ENCODE assay signal across 17 cellular contexts in the genomic region with DNA sequence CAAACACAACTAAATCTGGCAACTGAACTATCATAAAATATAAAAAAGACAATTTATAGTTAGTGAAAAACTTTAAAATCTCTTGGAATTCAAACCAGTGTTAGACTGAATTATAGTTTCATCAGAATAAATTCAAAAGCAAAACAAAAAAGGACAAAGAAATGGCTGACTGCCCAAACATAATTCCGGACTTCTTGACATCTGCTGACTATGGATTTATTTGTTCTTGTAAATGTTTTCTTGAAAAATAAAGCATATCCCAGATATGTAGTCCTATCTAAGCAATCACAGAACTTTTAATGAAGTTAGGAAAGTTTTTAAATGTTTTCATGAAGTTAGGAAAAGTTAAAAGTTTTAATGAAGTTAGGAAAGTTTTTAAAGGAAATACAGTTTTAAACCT. TPM values are rescaled to one million over a fixed set of nuclear protein-coding genes. Genes with fewer than 3 reads are reported as not detected.
DNase-seq lines count a peak whose midpoint lies in the region; ATAC-seq, FAIRE-seq and TF ChIP-seq lines count a peak whose summit lies in the region.
"Had no signal": no experiment of that assay in that cellular context is flagged by ENCODE, and none has a peak within 500 bp of the region (broad histone marks: within the 10 kb centered on the region; RNA-seq: fewer than 3 reads in every experiment).

No MANE protein-coding gene starts in this region.

- no peak overlapping the region for H3K14ac ChIP-seq in IMR-90 (replicated peaks; ENCODE audit: low read depth, low read length)

- H4K20me1 ChIP-seq in IMR-90 (ENCODE audit: insufficient read depth, low read length) = no peaks in the 10 kb centered on the region

- no peak overlapping the region for H3K18ac ChIP-seq in IMR-90 (ENCODE audit: low read depth, low read length)

- no peak overlapping the region for H3K4ac ChIP-seq in IMR-90 (ENCODE audit: low read depth, low read length)

- H3K79me1 ChIP-seq in IMR-90 (ENCODE audit: low read depth in 1 of 2, low read length in 2 of 2) = no peaks in the 10 kb centered on the region

- TF ChIP-seq RAD21 in A549 (conservative IDR thresholded peaks at IDR 0.05 in 1 of 2, IDR thresholded peaks at IDR 0.05 in 1 of 2) = no peak
- TF ChIP-seq RAD21 in IMR-90 (IDR thresholded peaks at IDR 0.05; ENCODE audit: low read length) = no peak

- CTCF ChIA-PET in A549 (lab: Yijun Ruan, JAX) (no interaction called here), IMR-90 (lab: Yijun Ruan, JAX) (no interaction called here)

- no peak overlapping the region for H3K56ac ChIP-seq in IMR-90 (ENCODE audit: extremely low read depth, insufficient read depth, low read length)

- BruUV-seq in IMR-90 (replicated peaks; lab: Mats Ljungman, UMichigan) = no TSS peak

- H4K91ac ChIP-seq in IMR-90 (ENCODE audit: insufficient read depth, low read depth, low read length) = no peak overlapping the region

- no peaks in the 10 kb centered on the region for H3K36me3 ChIP-seq in IMR-90 (ENCODE audit: control insufficient read depth, insufficient read depth, low read length)
- H3K36me3 ChIP-seq: BE2C had no signal

- no peak overlapping the region for H2AFZ ChIP-seq in IMR-90 (replicated peaks; ENCODE audit: low read length, poor library complexity)

- no peak overlapping the region for H3K23ac ChIP-seq in IMR-90 (ENCODE audit: low read depth, low read length)

- H3K9ac ChIP-seq in IMR-90 (ENCODE audit: low read depth, low read length) = no peak overlapping the region

- no peak overlapping the region for H2BK15ac ChIP-seq in IMR-90 (ENCODE audit: low read depth, low read length)

- FAIRE-seq in A549 (lab: Jason Lieb, UNC) = no peak
- FAIRE-seq: GM12892 had no signal

- H3K4me3 ChIP-seq in A549 (no peak overlapping the region), IMR-90 (ENCODE audit: insufficient read depth, low read depth, low read length) (no peak overlapping the region)
- H3K4me3 ChIP-seq: GM23338 had no signal

- 75% methylated on average over 1 of the region's 1 CpG for WGBS in A549 (ENCODE audit: missing lambda C conversion rate)
- no CpG with 5 or more reads among the region's 1 CpG for WGBS in IMR-90 (ENCODE audit: extremely low coverage in 2 of 2, insufficient read length in 1 of 2), 2 experiments

- intact Hi-C loops in IMR-90 (cut with micrococcal nuclease) = no loop called here

- H4K8ac ChIP-seq in IMR-90 (ENCODE audit: low read depth in 2 of 2, low read length in 2 of 2) = no peak overlapping the region

- TF ChIP-seq POLR2A in A549 (IDR thresholded peaks at IDR 0.05; ENCODE audit: low read length) (no peak), IMR-90 (IDR thresholded peaks at IDR 0.05; ENCODE audit: low read depth, low read length) (no peak)

- H3K9me3 ChIP-seq in A549 (no peaks in the 10 kb centered on the region), IMR-90 (ENCODE audit: control insufficient read depth, insufficient read depth, low read length) (peaks cover 4% of the 10 kb centered on the region; the same call in 1 of the 2 replicates)
- H3K9me3 ChIP-seq: BE2C had no signal

- no peak overlapping the region for H2BK20ac ChIP-seq in IMR-90 (ENCODE audit: low read depth, low read length)

- no peak for TF ChIP-seq CTCF in A549 (IDR thresholded peaks at IDR 0.05)
- no peak for TF ChIP-seq CTCF in IMR-90 (conservative IDR thresholded peaks at IDR 0.05; ENCODE audit: low read depth, low read length)

- DNase-seq in A549 (ENCODE audit: low read depth in 1 of 2, low spot score in 1 of 2) = no peak
- no peak for DNase-seq in IMR-90
- peak; percentile 38 for DNase-seq in cerebellar cortex (ENCODE audit: low spot score)
- DNase-seq in left kidney (ENCODE audit: low read depth, low spot score) = peak; percentile 30
- DNase-seq in NCI-H1930 (lab: John Stamatoyannopoulos, UW) = no peak
- DNase-seq in activated CD8-positive, alpha-beta memory T cell treated with anti-CD3 and anti-CD28 coated beads for 24 hours = no peak
- DNase-seq: BE2C; CD4-positive, alpha-beta memory T cell; DMS153; DMS79 treated with DMSO at 0.1 percent for 48 hours; EL; GDM1; H7 had no signal

- H2BK120ac ChIP-seq in IMR-90 (ENCODE audit: low read depth, low read length) = no peak overlapping the region

- no peak overlapping the region for H2AK9ac ChIP-seq in IMR-90 (replicated peaks; ENCODE audit: low read depth, low read length, poor library complexity)

- peaks cover 23% of the 10 kb centered on the region for H3K4me1 ChIP-seq in A549
- H3K4me1 ChIP-seq in IMR-90 (ENCODE audit: control insufficient read depth, insufficient read depth, low read length) = no peaks in the 10 kb centered on the region

- no peak overlapping the region for H3K4me2 ChIP-seq in A549
- H3K4me2 ChIP-seq in IMR-90 (ENCODE audit: low read depth, low read length) = no peak overlapping the region
- H3K4me2 ChIP-seq: GM23338 had no signal

- no peak overlapping the region for H4K5ac ChIP-seq in IMR-90 (ENCODE audit: low read depth, low read length)

- in situ Hi-C loops in IMR-90 (cut with MboI; ENCODE audit: low sequenced_read_pairs) = no loop called here

- no peak for ATAC-seq in A549
- ATAC-seq in IMR-90 (ENCODE audit: low read depth) = no peak
- ATAC-seq in HG03135 (IDR thresholded peaks at IDR 0.05; ENCODE audit: unreplicated experiment) = no peak
- ATAC-seq: GM23338 had no signal

- no peaks in the 10 kb centered on the region for H3K9me1 ChIP-seq in IMR-90 (ENCODE audit: insufficient read depth, low read length)

- H3K27ac ChIP-seq in A549 = no peak overlapping the region
- H3K27ac ChIP-seq in IMR-90 (ENCODE audit: insufficient read depth, low read length) = no peak overlapping the region
- H3K27ac ChIP-seq: C4-2B had no signal

- no peak overlapping the region for H2AK5ac ChIP-seq in IMR-90 (ENCODE audit: low read depth, low read length)

- TF ChIP-seq EP300 in A549 (IDR thresholded peaks at IDR 0.05) = no peak

- no peak overlapping the region for H2BK5ac ChIP-seq in IMR-90 (ENCODE audit: low read depth, low read length, poor library complexity, severe bottlenecking)

- H3K27me3 ChIP-seq in IMR-90 (ENCODE audit: control insufficient read depth, insufficient read depth, low read length) = no peaks in the 10 kb centered on the region
- H3K27me3 ChIP-seq: BE2C had no signal

- POLR2A ChIA-PET in A549 (lab: Yijun Ruan, JAX) = no interaction called here
- POLR2A ChIA-PET in IMR-90 (lab: Charles Lee; ENCODE audit: unreplicated experiment) = no interaction called here

- dilution Hi-C loops in IMR-90 (cut with HindIII; ENCODE audit: low sequenced_read_pairs, unreplicated experiment) = no loop called here

TF ChIP-seq in A549, 52 proteins besides CTCF, POLR2A, EP300 and RAD21:
- TF ChIP-seq RARB (CRISPR knock-in tag; IDR thresholded peaks at IDR 0.05) (no peak), MAFK (IDR thresholded peaks at IDR 0.05; ENCODE audit: partially characterized antibody) (peak; percentile 69), NFE2L2 (conservative IDR thresholded peaks at IDR 0.05; ENCODE audit: low read length) (no peak)

TF ChIP-seq in IMR-90, 13 proteins besides CTCF, POLR2A, EP300 and RAD21:
- TF ChIP-seq MAFK (IDR thresholded peaks at IDR 0.05; ENCODE audit: low read depth, low read length) = peak; percentile 19; the same call in 1 of the 2 replicates
- no peak for TF ChIP-seq MXI1 (IDR thresholded peaks at IDR 0.05; ENCODE audit: borderline replicate concordance, low read depth, low read length)
- TF ChIP-seq, protein P1, sequence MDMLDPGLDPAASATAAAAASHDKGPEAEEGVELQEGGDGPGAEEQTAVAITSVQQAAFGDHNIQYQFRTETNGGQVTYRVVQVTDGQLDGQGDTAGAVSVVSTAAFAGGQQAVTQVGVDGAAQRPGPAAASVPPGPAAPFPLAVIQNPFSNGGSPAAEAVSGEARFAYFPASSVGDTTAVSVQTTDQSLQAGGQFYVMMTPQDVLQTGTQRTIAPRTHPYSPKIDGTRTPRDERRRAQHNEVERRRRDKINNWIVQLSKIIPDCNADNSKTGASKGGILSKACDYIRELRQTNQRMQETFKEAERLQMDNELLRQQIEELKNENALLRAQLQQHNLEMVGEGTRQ (IDR thresholded peaks at IDR 0.05; ENCODE audit: low read depth, low read length) = no peak
- TF ChIP-seq SMC3 (IDR thresholded peaks at IDR 0.05; ENCODE audit: low read depth, low read length) = no peak
- no peak for TF ChIP-seq RCOR1 (IDR thresholded peaks at IDR 0.05; ENCODE audit: insufficient replicate concordance, low read length)

RNA-seq across cellular contexts. Expression of a gene that starts 45.8 kb away (rescaled TPM):
- polyA plus RNA-seq in A549 (2011; rRNA removed) (175 and 186 TPM in 2 replicates), A549 (2017; fragmentation: RNase III; extraction: RNeasy Plus Mini Kit Qiagen cat#74134 plus additional on column Dnase treatment) (59.0 to 71.1 TPM (median 69.7 TPM) in 3 replicates), IMR-90 (2012; rRNA removed) (0.10 and 0.14 TPM in 2 replicates)
- polyA plus RNA-seq in A549 (2012; cell fraction: cytosol; rRNA removed) = 10.0 and 10.1 TPM in 2 replicates
- 10.5 and 11.8 TPM in 2 replicates for polyA plus RNA-seq in A549 (2012; cell fraction: nucleus; rRNA removed)
- 112 and 116 TPM in 2 replicates for polyA minus RNA-seq in A549 (2011; rRNA and poly(A)+ RNA removed)
- 0.18 and 0.28 TPM in 2 replicates for total RNA-seq in IMR-90 (2012; rRNA removed)
- 0.01 and 0.02 TPM in 2 replicates for polyA plus RNA-seq in IMR-90 (2012; cell fraction: cytosol; rRNA removed)
- polyA plus RNA-seq in IMR-90 (2012; cell fraction: nucleus; rRNA removed; ENCODE audit: low replicate concordance) = 0.14 TPM in 1 of 2 replicates, not detected in the other
- total RNA-seq: CD4-positive, alpha-beta memory T cell had no signal
- polyA plus RNA-seq: CD4-positive, alpha-beta memory T cell had no signal

Comparison
In these comparisons a context has a peak if more than half of its experiments do, and no peak if none do; other contexts are left out.
1. DNase-seq: peak in cerebellar cortex (single experiment) and left kidney (single experiment); none in A549 (0 of 2), IMR-90 (single experiment), NCI-H1930 (0 of 2) and activated CD8-positive, alpha-beta memory T cell treated with anti-CD3 and anti-CD28 coated beads for 24 hours (single experiment).
2. RNA of a gene that starts 45.8 kb away (polyA plus RNA-seq): 10.0 to 186 TPM in A549; 0.01 to 0.14 TPM in IMR-90; every median in the first group is over 4 times any median in the second.